In genomic region chr5:170297589-170298462, GRCh38 we compare ENCODE assay signal across 1 cellular context.
TF ChIP-seq lines count a peak whose summit lies in the region.

Gene LCP2 (minus strand): TSS chr5:170297777. CDS start chr5:170297611, 166 bp downstream.

TF ChIP-seq in K562, 482 proteins besides CTCF, POLR2A, EP300 and RAD21 (continues in another document):
- TF ChIP-seq SMAD2 (IDR thresholded peaks at IDR 0.05; ENCODE audit: low read depth, low read length) (no peak), NR4A1 (CRISPR knock-in tag; IDR thresholded peaks at IDR 0.05) (no peak), NR4A1 (tag; IDR thresholded peaks at IDR 0.05) (no peak), PKNOX1 (IDR thresholded peaks at IDR 0.05) (no peak), NCOA4 (IDR thresholded peaks at IDR 0.05; ENCODE audit: partially characterized antibody) (no peak), ADNP (tag; IDR thresholded peaks at IDR 0.05) (peak; percentile 76), HMBOX1 (IDR thresholded peaks at IDR 0.05) (peak; percentile 56; the same call in 1 of the 2 replicates), EHMT2 (IDR thresholded peaks at IDR 0.05) (no peak), NFE2 (IDR thresholded peaks at IDR 0.05; ENCODE audit: low read depth) (0 out of 2 replicates have a peak, but pooled peaks have one; percentile 21), TCF3 (CRISPR knock-in tag; IDR thresholded peaks at IDR 0.05) (no peak), ZNF764 (CRISPR knock-in tag; IDR thresholded peaks at IDR 0.05; ENCODE audit: low read depth) (no peak), PHF20 (IDR thresholded peaks at IDR 0.05; ENCODE audit: partially characterized antibody) (no peak), ZNF57 (CRISPR knock-in tag; IDR thresholded peaks at IDR 0.05) (no peak), FOXK2 (conservative IDR thresholded peaks at IDR 0.05 in 1 of 2, IDR thresholded peaks at IDR 0.05 in 1 of 2; ENCODE audit: low read depth in 2 of 2) (peak; percentile 85 to 88), TCF7L2 (IDR thresholded peaks at IDR 0.05; ENCODE audit: low read depth, low read length) (no peak), BRF1 (IDR thresholded peaks at IDR 0.05; ENCODE audit: borderline replicate concordance, extremely low read depth, insufficient read length) (no peak), YY1 (IDR thresholded peaks at IDR 0.05; ENCODE audit: borderline replicate concordance in 1 of 3, control insufficient read depth in 1 of 3, extremely low read depth in 1 of 3, insufficient read depth in 3 of 3, insufficient read length in 1 of 3, insufficient replicate concordance in 2 of 3, low read depth in 1 of 3, low read length in 2 of 3) (peak in 1 of 3 experiments; percentile 50), ZNF592 (IDR thresholded peaks at IDR 0.05) (0 out of 2 replicates have a peak, but pooled peaks have one; percentile 21), HSF4 (CRISPR knock-in tag; IDR thresholded peaks at IDR 0.05; ENCODE audit: borderline replicate concordance) (no peak), ZSCAN29 (IDR thresholded peaks at IDR 0.05) (no peak), RAD51 (IDR thresholded peaks at IDR 0.05; ENCODE audit: borderline replicate concordance, low read depth) (no peak), OTX1 (CRISPR knock-in tag; IDR thresholded peaks at IDR 0.05) (no peak), NFRKB (IDR thresholded peaks at IDR 0.05; ENCODE audit: low read depth) (no peak; the same call in 1 of the 2 replicates), KDM1A (IDR thresholded peaks at IDR 0.05) (0 out of 4 replicates have a peak, but pooled peaks of 1 of the 2 experiments have one; percentile 7), ZNF274 (IDR thresholded peaks at IDR 0.05; ENCODE audit: borderline replicate concordance, low read depth, low read length) (no peak), ZNF398 (CRISPR knock-in tag; IDR thresholded peaks at IDR 0.05) (no peak), MTA2 (IDR thresholded peaks at IDR 0.05; ENCODE audit: low read depth) (no peak), REST (CRISPR knock-in tag; IDR thresholded peaks at IDR 0.05; ENCODE audit: low read depth) (no peak), ETV6 (IDR thresholded peaks at IDR 0.05; ENCODE audit: borderline replicate concordance in 1 of 2, low read depth in 2 of 2, low read length in 1 of 2) (0 out of 4 replicates have a peak, but pooled peaks of 1 of the 2 experiments have one; percentile 54), ETV6 (CRISPR knock-in tag; IDR thresholded peaks at IDR 0.05; ENCODE audit: borderline replicate concordance) (no peak), MED1 (CRISPR knock-in tag; IDR thresholded peaks at IDR 0.05; ENCODE audit: borderline replicate concordance) (no peak), FOXK1 (CRISPR knock-in tag; IDR thresholded peaks at IDR 0.05; ENCODE audit: borderline replicate concordance) (peak; percentile 93), ZNF133 (CRISPR knock-in tag; IDR thresholded peaks at IDR 0.05) (no peak), BACH1 (tag; IDR thresholded peaks at IDR 0.05) (no peak), MEF2A (IDR thresholded peaks at IDR 0.05; ENCODE audit: control insufficient read depth, low read depth, low read length) (no peak), CSDE1 (IDR thresholded peaks at IDR 0.05) (no peak), SREBF1 (IDR thresholded peaks at IDR 0.05; ENCODE audit: borderline replicate concordance, low read depth, low read length) (no peak), CCNT2 (IDR thresholded peaks at IDR 0.05; ENCODE audit: borderline replicate concordance, extremely low read depth, insufficient read length, low read depth, low read length) (no peak), RBM25 (IDR thresholded peaks at IDR 0.05; ENCODE audit: low read depth, low read length, severe bottlenecking) (peak; percentile 73), PHF8 (IDR thresholded peaks at IDR 0.05; ENCODE audit: borderline replicate concordance, low read length) (peak; percentile 31; the same call in 1 of the 2 replicates), LCOR (CRISPR knock-in tag; IDR thresholded peaks at IDR 0.05) (peak; percentile 57; the same call in 1 of the 2 replicates), TBL1XR1 (IDR thresholded peaks at IDR 0.05; ENCODE audit: low read length in 2 of 2) (no peak), RUNX1 (IDR thresholded peaks at IDR 0.05; ENCODE audit: low read depth) (no peak), NONO (IDR thresholded peaks at IDR 0.05; ENCODE audit: low read depth in 2 of 2, low read length in 1 of 2) (no peak), NFYB (IDR thresholded peaks at IDR 0.05; ENCODE audit: extremely low read depth, insufficient read length) (no peak), PHB2 (IDR thresholded peaks at IDR 0.05; ENCODE audit: low read depth) (no peak), GTF2E2 (tag; IDR thresholded peaks at IDR 0.05) (peak; percentile 87), STAT5B (CRISPR knock-in tag; IDR thresholded peaks at IDR 0.05) (no peak), MTF1 (CRISPR knock-in tag; IDR thresholded peaks at IDR 0.05; ENCODE audit: borderline replicate concordance) (no peak), THAP7 (CRISPR knock-in tag; IDR thresholded peaks at IDR 0.05) (0 out of 2 replicates have a peak, but pooled peaks have one; percentile 57)
- TF ChIP-seq, protein P1, sequence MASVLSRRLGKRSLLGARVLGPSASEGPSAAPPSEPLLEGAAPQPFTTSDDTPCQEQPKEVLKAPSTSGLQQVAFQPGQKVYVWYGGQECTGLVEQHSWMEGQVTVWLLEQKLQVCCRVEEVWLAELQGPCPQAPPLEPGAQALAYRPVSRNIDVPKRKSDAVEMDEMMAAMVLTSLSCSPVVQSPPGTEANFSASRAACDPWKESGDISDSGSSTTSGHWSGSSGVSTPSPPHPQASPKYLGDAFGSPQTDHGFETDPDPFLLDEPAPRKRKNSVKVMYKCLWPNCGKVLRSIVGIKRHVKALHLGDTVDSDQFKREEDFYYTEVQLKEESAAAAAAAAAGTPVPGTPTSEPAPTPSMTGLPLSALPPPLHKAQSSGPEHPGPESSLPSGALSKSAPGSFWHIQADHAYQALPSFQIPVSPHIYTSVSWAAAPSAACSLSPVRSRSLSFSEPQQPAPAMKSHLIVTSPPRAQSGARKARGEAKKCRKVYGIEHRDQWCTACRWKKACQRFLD (CRISPR knock-in tag; IDR thresholded peaks at IDR 0.05), result peak; percentile 80
- TF ChIP-seq, protein P2, sequence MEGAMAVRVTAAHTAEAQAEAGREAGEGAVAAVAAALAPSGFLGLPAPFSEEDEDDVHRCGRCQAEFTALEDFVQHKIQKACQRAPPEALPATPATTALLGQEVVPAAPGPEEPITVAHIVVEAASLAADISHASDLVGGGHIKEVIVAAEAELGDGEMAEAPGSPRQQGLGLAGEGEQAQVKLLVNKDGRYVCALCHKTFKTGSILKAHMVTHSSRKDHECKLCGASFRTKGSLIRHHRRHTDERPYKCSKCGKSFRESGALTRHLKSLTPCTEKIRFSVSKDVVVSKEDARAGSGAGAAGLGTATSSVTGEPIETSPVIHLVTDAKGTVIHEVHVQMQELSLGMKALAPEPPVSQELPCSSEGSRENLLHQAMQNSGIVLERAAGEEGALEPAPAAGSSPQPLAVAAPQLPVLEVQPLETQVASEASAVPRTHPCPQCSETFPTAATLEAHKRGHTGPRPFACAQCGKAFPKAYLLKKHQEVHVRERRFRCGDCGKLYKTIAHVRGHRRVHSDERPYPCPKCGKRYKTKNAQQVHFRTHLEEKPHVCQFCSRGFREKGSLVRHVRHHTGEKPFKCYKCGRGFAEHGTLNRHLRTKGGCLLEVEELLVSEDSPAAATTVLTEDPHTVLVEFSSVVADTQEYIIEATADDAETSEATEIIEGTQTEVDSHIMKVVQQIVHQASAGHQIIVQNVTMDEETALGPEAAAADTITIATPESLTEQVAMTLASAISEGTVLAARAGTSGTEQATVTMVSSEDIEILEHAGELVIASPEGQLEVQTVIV (CRISPR knock-in tag; IDR thresholded peaks at IDR 0.05; ENCODE audit: borderline replicate concordance), result no peak
